Comparison of ENCODE assay signal across 1 cellular context in the genomic region with DNA sequence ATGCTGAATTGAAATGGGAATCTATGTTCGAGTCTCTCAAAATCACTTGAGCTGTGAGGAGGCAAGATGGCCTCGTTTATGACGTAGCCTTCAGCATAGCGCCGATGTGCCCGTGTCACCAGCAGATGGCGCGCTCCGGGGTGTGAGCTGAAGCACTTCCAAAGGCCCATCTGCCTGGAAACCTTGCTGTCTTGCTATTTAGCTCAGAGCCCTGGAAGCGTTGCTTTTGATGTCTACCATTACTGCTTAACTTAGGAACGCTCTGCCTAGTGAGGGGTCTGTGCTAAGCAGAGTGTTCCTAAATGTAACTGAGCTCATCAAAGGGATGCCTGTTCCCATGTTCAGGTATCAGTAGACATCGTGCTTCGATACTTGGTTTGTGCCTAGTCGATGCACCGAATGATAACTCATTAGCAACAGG.
TF ChIP-seq lines count a peak whose summit lies in the region.

No MANE protein-coding gene starts in this region.

TF ChIP-seq in HepG2, 621 proteins besides CTCF, POLR2A, EP300 and RAD21 (continued from another document and continues in another):
- TF ChIP-seq, protein P1, sequence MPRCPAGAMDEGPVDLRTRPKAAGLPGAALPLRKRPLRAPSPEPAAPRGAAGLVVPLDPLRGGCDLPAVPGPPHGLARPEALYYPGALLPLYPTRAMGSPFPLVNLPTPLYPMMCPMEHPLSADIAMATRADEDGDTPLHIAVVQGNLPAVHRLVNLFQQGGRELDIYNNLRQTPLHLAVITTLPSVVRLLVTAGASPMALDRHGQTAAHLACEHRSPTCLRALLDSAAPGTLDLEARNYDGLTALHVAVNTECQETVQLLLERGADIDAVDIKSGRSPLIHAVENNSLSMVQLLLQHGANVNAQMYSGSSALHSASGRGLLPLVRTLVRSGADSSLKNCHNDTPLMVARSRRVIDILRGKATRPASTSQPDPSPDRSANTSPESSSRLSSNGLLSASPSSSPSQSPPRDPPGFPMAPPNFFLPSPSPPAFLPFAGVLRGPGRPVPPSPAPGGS (CRISPR knock-in tag; IDR thresholded peaks at IDR 0.05), result peak; percentile 19; the same call in 1 of the 2 replicates
- TF ChIP-seq CBX5 (CRISPR knock-in tag; IDR thresholded peaks at IDR 0.05; ENCODE audit: borderline replicate concordance), result peak; percentile 96; the same call in 1 of the 2 replicates
- no peak for TF ChIP-seq ISX (CRISPR knock-in tag; conservative IDR thresholded peaks at IDR 0.05)
- no peak for TF ChIP-seq CBFB (CRISPR knock-in tag; IDR thresholded peaks at IDR 0.05)
- TF ChIP-seq SRSF9 (IDR thresholded peaks at IDR 0.05; ENCODE audit: borderline replicate concordance, insufficient read depth, low read depth, low read length, poor library complexity, severe bottlenecking), result no peak
- TF ChIP-seq, protein P2, sequence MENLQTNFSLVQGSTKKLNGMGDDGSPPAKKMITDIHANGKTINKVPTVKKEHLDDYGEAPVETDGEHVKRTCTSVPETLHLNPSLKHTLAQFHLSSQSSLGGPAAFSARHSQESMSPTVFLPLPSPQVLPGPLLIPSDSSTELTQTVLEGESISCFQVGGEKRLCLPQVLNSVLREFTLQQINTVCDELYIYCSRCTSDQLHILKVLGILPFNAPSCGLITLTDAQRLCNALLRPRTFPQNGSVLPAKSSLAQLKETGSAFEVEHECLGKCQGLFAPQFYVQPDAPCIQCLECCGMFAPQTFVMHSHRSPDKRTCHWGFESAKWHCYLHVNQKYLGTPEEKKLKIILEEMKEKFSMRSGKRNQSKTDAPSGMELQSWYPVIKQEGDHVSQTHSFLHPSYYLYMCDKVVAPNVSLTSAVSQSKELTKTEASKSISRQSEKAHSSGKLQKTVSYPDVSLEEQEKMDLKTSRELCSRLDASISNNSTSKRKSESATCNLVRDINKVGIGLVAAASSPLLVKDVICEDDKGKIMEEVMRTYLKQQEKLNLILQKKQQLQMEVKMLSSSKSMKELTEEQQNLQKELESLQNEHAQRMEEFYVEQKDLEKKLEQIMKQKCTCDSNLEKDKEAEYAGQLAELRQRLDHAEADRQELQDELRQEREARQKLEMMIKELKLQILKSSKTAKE (CRISPR knock-in tag; IDR thresholded peaks at IDR 0.05; ENCODE audit: borderline replicate concordance), result no peak
- no peak for TF ChIP-seq ZNF616 (CRISPR knock-in tag; IDR thresholded peaks at IDR 0.05; ENCODE audit: low read depth)
- no peak for TF ChIP-seq GFI1 (CRISPR knock-in tag; IDR thresholded peaks at IDR 0.05; ENCODE audit: borderline replicate concordance)
- TF ChIP-seq MAFG (CRISPR knock-in tag; IDR thresholded peaks at IDR 0.05), result no peak
- no peak for TF ChIP-seq XBP1 (CRISPR knock-in tag; IDR thresholded peaks at IDR 0.05)
- TF ChIP-seq, protein P3, sequence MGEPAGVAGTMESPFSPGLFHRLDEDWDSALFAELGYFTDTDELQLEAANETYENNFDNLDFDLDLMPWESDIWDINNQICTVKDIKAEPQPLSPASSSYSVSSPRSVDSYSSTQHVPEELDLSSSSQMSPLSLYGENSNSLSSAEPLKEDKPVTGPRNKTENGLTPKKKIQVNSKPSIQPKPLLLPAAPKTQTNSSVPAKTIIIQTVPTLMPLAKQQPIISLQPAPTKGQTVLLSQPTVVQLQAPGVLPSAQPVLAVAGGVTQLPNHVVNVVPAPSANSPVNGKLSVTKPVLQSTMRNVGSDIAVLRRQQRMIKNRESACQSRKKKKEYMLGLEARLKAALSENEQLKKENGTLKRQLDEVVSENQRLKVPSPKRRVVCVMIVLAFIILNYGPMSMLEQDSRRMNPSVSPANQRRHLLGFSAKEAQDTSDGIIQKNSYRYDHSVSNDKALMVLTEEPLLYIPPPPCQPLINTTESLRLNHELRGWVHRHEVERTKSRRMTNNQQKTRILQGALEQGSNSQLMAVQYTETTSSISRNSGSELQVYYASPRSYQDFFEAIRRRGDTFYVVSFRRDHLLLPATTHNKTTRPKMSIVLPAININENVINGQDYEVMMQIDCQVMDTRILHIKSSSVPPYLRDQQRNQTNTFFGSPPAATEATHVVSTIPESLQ (CRISPR knock-in tag; conservative IDR thresholded peaks at IDR 0.05), result no peak
- no peak for TF ChIP-seq DNMT1 (CRISPR knock-in tag; IDR thresholded peaks at IDR 0.05)
- TF ChIP-seq PTBP1 (IDR thresholded peaks at IDR 0.05; ENCODE audit: low read depth, low read length, poor library complexity, severe bottlenecking), result no peak
- TF ChIP-seq SP4 (CRISPR knock-in tag; IDR thresholded peaks at IDR 0.05), result no peak; the same call in 1 of the 2 replicates
- TF ChIP-seq HMG20A (CRISPR knock-in tag; IDR thresholded peaks at IDR 0.05; ENCODE audit: borderline replicate concordance), result peak; percentile 43; the same call in 1 of the 2 replicates
- peak; percentile 60; the same call in 1 of the 2 replicates for TF ChIP-seq ZSCAN31 (CRISPR knock-in tag; IDR thresholded peaks at IDR 0.05; ENCODE audit: low read depth)
- no peak for TF ChIP-seq ZBTB3 (CRISPR knock-in tag; IDR thresholded peaks at IDR 0.05; ENCODE audit: borderline replicate concordance, low read depth)
- TF ChIP-seq ZNF589 (CRISPR knock-in tag; conservative IDR thresholded peaks at IDR 0.05), result no peak
- peak; percentile 75 for TF ChIP-seq FOSL2 (CRISPR knock-in tag; IDR thresholded peaks at IDR 0.05)
- peak; percentile 72; the same call in 1 of the 2 replicates for TF ChIP-seq FOXK1 (CRISPR knock-in tag; IDR thresholded peaks at IDR 0.05; ENCODE audit: borderline replicate concordance, low read depth)
- TF ChIP-seq SAFB2 (CRISPR knock-in tag; IDR thresholded peaks at IDR 0.05; ENCODE audit: borderline replicate concordance, low read depth), result no peak
- peak; percentile 50; the same call in 1 of the 2 replicates for TF ChIP-seq ZNF205 (CRISPR knock-in tag; IDR thresholded peaks at IDR 0.05)
- no peak for TF ChIP-seq ZNF263 (CRISPR knock-in tag; IDR thresholded peaks at IDR 0.05)
- TF ChIP-seq, protein P4, sequence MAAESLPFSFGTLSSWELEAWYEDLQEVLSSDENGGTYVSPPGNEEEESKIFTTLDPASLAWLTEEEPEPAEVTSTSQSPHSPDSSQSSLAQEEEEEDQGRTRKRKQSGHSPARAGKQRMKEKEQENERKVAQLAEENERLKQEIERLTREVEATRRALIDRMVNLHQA (CRISPR knock-in tag; IDR thresholded peaks at IDR 0.05), result no peak
- TF ChIP-seq ZNF136 (CRISPR knock-in tag; IDR thresholded peaks at IDR 0.05; ENCODE audit: low read depth), result no peak
- peak; percentile 45; the same call in 1 of the 2 replicates for TF ChIP-seq ZBTB7B (CRISPR knock-in tag; IDR thresholded peaks at IDR 0.05)
- no peak for TF ChIP-seq ZNF607 (CRISPR knock-in tag; IDR thresholded peaks at IDR 0.05; ENCODE audit: borderline replicate concordance)
- TF ChIP-seq, protein P5, sequence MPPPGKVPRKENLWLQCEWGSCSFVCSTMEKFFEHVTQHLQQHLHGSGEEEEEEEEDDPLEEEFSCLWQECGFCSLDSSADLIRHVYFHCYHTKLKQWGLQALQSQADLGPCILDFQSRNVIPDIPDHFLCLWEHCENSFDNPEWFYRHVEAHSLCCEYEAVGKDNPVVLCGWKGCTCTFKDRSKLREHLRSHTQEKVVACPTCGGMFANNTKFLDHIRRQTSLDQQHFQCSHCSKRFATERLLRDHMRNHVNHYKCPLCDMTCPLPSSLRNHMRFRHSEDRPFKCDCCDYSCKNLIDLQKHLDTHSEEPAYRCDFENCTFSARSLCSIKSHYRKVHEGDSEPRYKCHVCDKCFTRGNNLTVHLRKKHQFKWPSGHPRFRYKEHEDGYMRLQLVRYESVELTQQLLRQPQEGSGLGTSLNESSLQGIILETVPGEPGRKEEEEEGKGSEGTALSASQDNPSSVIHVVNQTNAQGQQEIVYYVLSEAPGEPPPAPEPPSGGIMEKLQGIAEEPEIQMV (CRISPR knock-in tag; IDR thresholded peaks at IDR 0.05; ENCODE audit: low read depth), result peak; percentile 62; the same call in 1 of the 2 replicates
- TF ChIP-seq, protein P6, sequence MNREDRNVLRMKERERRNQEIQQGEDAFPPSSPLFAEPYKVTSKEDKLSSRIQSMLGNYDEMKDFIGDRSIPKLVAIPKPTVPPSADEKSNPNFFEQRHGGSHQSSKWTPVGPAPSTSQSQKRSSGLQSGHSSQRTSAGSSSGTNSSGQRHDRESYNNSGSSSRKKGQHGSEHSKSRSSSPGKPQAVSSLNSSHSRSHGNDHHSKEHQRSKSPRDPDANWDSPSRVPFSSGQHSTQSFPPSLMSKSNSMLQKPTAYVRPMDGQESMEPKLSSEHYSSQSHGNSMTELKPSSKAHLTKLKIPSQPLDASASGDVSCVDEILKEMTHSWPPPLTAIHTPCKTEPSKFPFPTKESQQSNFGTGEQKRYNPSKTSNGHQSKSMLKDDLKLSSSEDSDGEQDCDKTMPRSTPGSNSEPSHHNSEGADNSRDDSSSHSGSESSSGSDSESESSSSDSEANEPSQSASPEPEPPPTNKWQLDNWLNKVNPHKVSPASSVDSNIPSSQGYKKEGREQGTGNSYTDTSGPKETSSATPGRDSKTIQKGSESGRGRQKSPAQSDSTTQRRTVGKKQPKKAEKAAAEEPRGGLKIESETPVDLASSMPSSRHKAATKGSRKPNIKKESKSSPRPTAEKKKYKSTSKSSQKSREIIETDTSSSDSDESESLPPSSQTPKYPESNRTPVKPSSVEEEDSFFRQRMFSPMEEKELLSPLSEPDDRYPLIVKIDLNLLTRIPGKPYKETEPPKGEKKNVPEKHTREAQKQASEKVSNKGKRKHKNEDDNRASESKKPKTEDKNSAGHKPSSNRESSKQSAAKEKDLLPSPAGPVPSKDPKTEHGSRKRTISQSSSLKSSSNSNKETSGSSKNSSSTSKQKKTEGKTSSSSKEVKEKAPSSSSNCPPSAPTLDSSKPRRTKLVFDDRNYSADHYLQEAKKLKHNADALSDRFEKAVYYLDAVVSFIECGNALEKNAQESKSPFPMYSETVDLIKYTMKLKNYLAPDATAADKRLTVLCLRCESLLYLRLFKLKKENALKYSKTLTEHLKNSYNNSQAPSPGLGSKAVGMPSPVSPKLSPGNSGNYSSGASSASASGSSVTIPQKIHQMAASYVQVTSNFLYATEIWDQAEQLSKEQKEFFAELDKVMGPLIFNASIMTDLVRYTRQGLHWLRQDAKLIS (CRISPR knock-in tag; IDR thresholded peaks at IDR 0.05), result no peak
- 0 out of 2 replicates have a peak, but pooled peaks have one; percentile 41 for TF ChIP-seq SIX4 (CRISPR knock-in tag; IDR thresholded peaks at IDR 0.05)
- no peak for TF ChIP-seq SOX13 (IDR thresholded peaks at IDR 0.05)
- TF ChIP-seq SOX13 (CRISPR knock-in tag; conservative IDR thresholded peaks at IDR 0.05 in 1 of 2, IDR thresholded peaks at IDR 0.05 in 1 of 2), result 0 out of 4 replicates have a peak, but pooled peaks of 1 of the 2 experiments have one; percentile 31
- TF ChIP-seq, protein P7, sequence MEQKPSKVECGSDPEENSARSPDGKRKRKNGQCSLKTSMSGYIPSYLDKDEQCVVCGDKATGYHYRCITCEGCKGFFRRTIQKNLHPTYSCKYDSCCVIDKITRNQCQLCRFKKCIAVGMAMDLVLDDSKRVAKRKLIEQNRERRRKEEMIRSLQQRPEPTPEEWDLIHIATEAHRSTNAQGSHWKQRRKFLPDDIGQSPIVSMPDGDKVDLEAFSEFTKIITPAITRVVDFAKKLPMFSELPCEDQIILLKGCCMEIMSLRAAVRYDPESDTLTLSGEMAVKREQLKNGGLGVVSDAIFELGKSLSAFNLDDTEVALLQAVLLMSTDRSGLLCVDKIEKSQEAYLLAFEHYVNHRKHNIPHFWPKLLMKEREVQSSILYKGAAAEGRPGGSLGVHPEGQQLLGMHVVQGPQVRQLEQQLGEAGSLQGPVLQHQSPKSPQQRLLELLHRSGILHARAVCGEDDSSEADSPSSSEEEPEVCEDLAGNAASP (CRISPR knock-in tag; IDR thresholded peaks at IDR 0.05; ENCODE audit: borderline replicate concordance), result peak; percentile 48; the same call in 1 of the 2 replicates
- TF ChIP-seq HOXA3 (CRISPR knock-in tag; IDR thresholded peaks at IDR 0.05), result peak; percentile 97
- TF ChIP-seq ZSCAN20 (CRISPR knock-in tag; IDR thresholded peaks at IDR 0.05; ENCODE audit: borderline replicate concordance), result no peak
- no peak for TF ChIP-seq NPAS2 (CRISPR knock-in tag; IDR thresholded peaks at IDR 0.05; ENCODE audit: borderline replicate concordance)
- TF ChIP-seq MAFF (IDR thresholded peaks at IDR 0.05; ENCODE audit: low read depth, low read length), result peak; percentile 31; the same call in 1 of the 2 replicates
- no peak for TF ChIP-seq REL (CRISPR knock-in tag; conservative IDR thresholded peaks at IDR 0.05)
- no peak for TF ChIP-seq ZNF460 (CRISPR knock-in tag; IDR thresholded peaks at IDR 0.05; ENCODE audit: borderline replicate concordance)
- TF ChIP-seq NR2F1 (CRISPR knock-in tag; IDR thresholded peaks at IDR 0.05), result no peak
- TF ChIP-seq, protein P8, sequence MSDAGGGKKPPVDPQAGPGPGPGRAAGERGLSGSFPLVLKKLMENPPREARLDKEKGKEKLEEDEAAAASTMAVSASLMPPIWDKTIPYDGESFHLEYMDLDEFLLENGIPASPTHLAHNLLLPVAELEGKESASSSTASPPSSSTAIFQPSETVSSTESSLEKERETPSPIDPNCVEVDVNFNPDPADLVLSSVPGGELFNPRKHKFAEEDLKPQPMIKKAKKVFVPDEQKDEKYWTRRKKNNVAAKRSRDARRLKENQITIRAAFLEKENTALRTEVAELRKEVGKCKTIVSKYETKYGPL (CRISPR knock-in tag; IDR thresholded peaks at IDR 0.05), result no peak
- TF ChIP-seq, protein P9, sequence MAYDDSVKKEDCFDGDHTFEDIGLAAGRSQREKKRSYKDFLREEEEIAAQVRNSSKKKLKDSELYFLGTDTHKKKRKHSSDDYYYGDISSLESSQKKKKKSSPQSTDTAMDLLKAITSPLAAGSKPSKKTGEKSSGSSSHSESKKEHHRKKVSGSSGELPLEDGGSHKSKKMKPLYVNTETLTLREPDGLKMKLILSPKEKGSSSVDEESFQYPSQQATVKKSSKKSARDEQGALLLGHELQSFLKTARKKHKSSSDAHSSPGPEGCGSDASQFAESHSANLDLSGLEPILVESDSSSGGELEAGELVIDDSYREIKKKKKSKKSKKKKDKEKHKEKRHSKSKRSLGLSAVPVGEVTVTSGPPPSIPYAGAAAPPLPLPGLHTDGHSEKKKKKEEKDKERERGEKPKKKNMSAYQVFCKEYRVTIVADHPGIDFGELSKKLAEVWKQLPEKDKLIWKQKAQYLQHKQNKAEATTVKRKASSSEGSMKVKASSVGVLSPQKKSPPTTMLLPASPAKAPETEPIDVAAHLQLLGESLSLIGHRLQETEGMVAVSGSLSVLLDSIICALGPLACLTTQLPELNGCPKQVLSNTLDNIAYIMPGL (CRISPR knock-in tag; IDR thresholded peaks at IDR 0.05; ENCODE audit: borderline replicate concordance in 1 of 2, low read depth in 1 of 2), result peak; percentile 74 to 95
- no peak; the same call in 1 of the 2 replicates for TF ChIP-seq ZNF737 (CRISPR knock-in tag; IDR thresholded peaks at IDR 0.05; ENCODE audit: borderline replicate concordance)
